In genomic region chr12:32568241-32568640, GRCh38 we compare ENCODE assay signal across 10 cellular contexts.
A peak's percentile ranks its signal among the peaks of the same experiment; 100 is the strongest.
DNase-seq lines count a peak whose midpoint lies in the region; ATAC-seq and TF ChIP-seq lines count a peak whose summit lies in the region.
"Had no signal": no experiment of that assay in that cellular context is flagged by ENCODE, and none has a peak within 500 bp of the region (broad histone marks: within the 10 kb centered on the region; RNA-seq: fewer than 3 reads in every experiment).

No MANE protein-coding gene starts in this region.

- no peaks in the 10 kb centered on the region for H3K9me2 ChIP-seq in HCT116 (ENCODE audit: insufficient read depth)

- peak; percentile 43 for DNase-seq in HCT116 (ENCODE audit: low read depth, low spot score)
- peak; percentile 58 to 88 for DNase-seq in SW 1271 (lab: John Stamatoyannopoulos, UW)
- DNase-seq in skeletal muscle cell (ENCODE audit: low read depth) = peak; percentile 60
- no peak for DNase-seq in aorta
- no peak for DNase-seq in GM19238 (ENCODE audit: insufficient read length, low spot score)
- DNase-seq: effector CD8-positive, alpha-beta T cell; NCI-H2171 had no signal

- H3K79me2 ChIP-seq in HCT116 (ENCODE audit: insufficient read depth, low read length) = no peaks in the 10 kb centered on the region

- WGBS in gastroesophageal sphincter (ENCODE audit: low coverage in 1 of 2), 2 donors = 11 to 29% methylated on average over 1 of the region's 1 CpG
- 36 to 37% methylated on average over 1 of the region's 1 CpG for WGBS in aorta, 2 donors

- TF ChIP-seq CTCF in HCT116 (IDR thresholded peaks at IDR 0.05 in 2 of 3, conservative IDR thresholded peaks at IDR 0.05 in 1 of 3; ENCODE audit: borderline replicate concordance in 1 of 3, insufficient read depth in 1 of 3, low read depth in 2 of 3, low read length in 2 of 3) (no peak), gastroesophageal sphincter (IDR thresholded peaks at IDR 0.05) (no peak)

- RAD21 ChIA-PET in HCT116 (lab: Charles Lee; ENCODE audit: low non-redundant PET in 1 of 2, low total read pairs in 2 of 2, uncharacterized antibody in 2 of 2, unreplicated experiment in 2 of 2) = no interaction called here

- H3K27ac ChIP-seq in HCT116 (ENCODE audit: low read depth, low read length) (no peak overlapping the region), gastroesophageal sphincter (peak overlapping the region in 3 of 4 donors; percentile 20 to 53 (median 35)), aorta (ENCODE audit: low read depth in 1 of 2, low read length in 2 of 2) (no peak overlapping the region)

- H3K27me3 ChIP-seq in HCT116 (ENCODE audit: insufficient read depth, low read length) (no peaks in the 10 kb centered on the region), gastroesophageal sphincter (no peaks in the 10 kb centered on the region), aorta (ENCODE audit: control insufficient read depth in 1 of 2, insufficient read depth in 2 of 2, low read length in 1 of 2) (no peaks in the 10 kb centered on the region)

- no peak for TF ChIP-seq RAD21 in HCT116 (IDR thresholded peaks at IDR 0.05; ENCODE audit: low read depth)

- no peak overlapping the region for H2AFZ ChIP-seq in HCT116 (ENCODE audit: low read depth, low read length, poor library complexity, severe bottlenecking)

- CTCF ChIA-PET in HCT116 (lab: Charles Lee) = no interaction called here

- H3K4me1 ChIP-seq in HCT116 (ENCODE audit: control insufficient read depth in 1 of 2, insufficient read depth in 2 of 2, low read length in 2 of 2) (peaks cover 0 to 28% of the 10 kb centered on the region in 2 experiments; a peak in 3 of 4 replicates), gastroesophageal sphincter (peaks cover 0 to 51% (median 11%) of the 10 kb centered on the region in 3 donors), aorta (ENCODE audit: control insufficient read depth in 1 of 2, insufficient read depth in 2 of 2, low read length in 2 of 2) (peaks cover 0 to 5% of the 10 kb centered on the region in 2 donors)

- POLR2A ChIA-PET in HCT116 (lab: Charles Lee) = no interaction called here

- H3K36me3 ChIP-seq in HCT116 (ENCODE audit: control insufficient read depth in 1 of 2, insufficient read depth in 2 of 2, low read length in 2 of 2) (no peaks in the 10 kb centered on the region), gastroesophageal sphincter (peaks cover 0 to 11% of the 10 kb centered on the region in 2 donors), aorta (ENCODE audit: control insufficient read depth in 1 of 2, insufficient read depth in 2 of 2, low read length in 1 of 2) (peaks cover 0 to 2% of the 10 kb centered on the region in 2 donors)

- H3K4me3 ChIP-seq in HCT116 (replicated peaks in 1 of 2; ENCODE audit: low read depth in 1 of 2, low read length in 2 of 2) = no peak overlapping the region
- no peak overlapping the region for H3K4me3 ChIP-seq in gastroesophageal sphincter
- H3K4me3 ChIP-seq in skeletal muscle cell (ENCODE audit: low read depth, low read length) = no peak overlapping the region
- H3K4me3 ChIP-seq in aorta (ENCODE audit: low read length in 2 of 2) = no peak overlapping the region

- H3K9me3 ChIP-seq in HCT116 (ENCODE audit: control insufficient read depth in 1 of 2, insufficient read depth in 1 of 2, low read depth in 1 of 2, low read length in 2 of 2) (no peaks in the 10 kb centered on the region), gastroesophageal sphincter (no peaks in the 10 kb centered on the region), aorta (ENCODE audit: control insufficient read depth, low read length) (no peaks in the 10 kb centered on the region)

- no peaks in the 10 kb centered on the region for H4K20me1 ChIP-seq in HCT116 (ENCODE audit: insufficient read depth)

- ATAC-seq in HCT116 (peak; percentile 52; the same call in 1 of the 2 replicates), gastroesophageal sphincter (peak; percentile 55), aorta (ENCODE audit: low FRiP score) (no peak), GM19395 (IDR thresholded peaks at IDR 0.05; ENCODE audit: unreplicated experiment) (no peak), HG03045 (IDR thresholded peaks at IDR 0.05; ENCODE audit: unreplicated experiment) (no peak)

- TF ChIP-seq POLR2A in HCT116 (IDR thresholded peaks at IDR 0.05; ENCODE audit: borderline replicate concordance, extremely low read depth, insufficient read depth, insufficient read length) = no peak
- no peak for TF ChIP-seq POLR2A in gastroesophageal sphincter (IDR thresholded peaks at IDR 0.05)

- H3K4me2 ChIP-seq in HCT116 (ENCODE audit: low read length) = peak overlapping the region; percentile 19

- H3K9ac ChIP-seq in HCT116 (ENCODE audit: low read length) = no peak overlapping the region

- BruUV-seq in HCT116 (replicated peaks; lab: Mats Ljungman, UMichigan) = no TSS peak

- TF ChIP-seq EP300 in gastroesophageal sphincter (IDR thresholded peaks at IDR 0.05) = no peak

- intact Hi-C loops in HCT116 (cut with micrococcal nuclease) = no loop called here
- intact Hi-C loops in aorta (cut with DNase I) = no loop called here

TF ChIP-seq in HCT116, 20 proteins besides CTCF, POLR2A, EP300 and RAD21 (continues in another document):
- TF ChIP-seq CBX3 (IDR thresholded peaks at IDR 0.05; ENCODE audit: low read depth) = peak; percentile 35; the same call in 1 of the 2 replicates
- TF ChIP-seq EZH2phosphoT487 (IDR thresholded peaks at IDR 0.05; ENCODE audit: borderline replicate concordance) = no peak
- TF ChIP-seq REST (IDR thresholded peaks at IDR 0.05; ENCODE audit: low read depth) = no peak
- TF ChIP-seq SRF (IDR thresholded peaks at IDR 0.05; ENCODE audit: low read depth) = no peak
- peak; percentile 47; the same call in 1 of the 2 replicates for TF ChIP-seq SP1 (IDR thresholded peaks at IDR 0.05; ENCODE audit: low read depth)
- TF ChIP-seq ZFX (IDR thresholded peaks at IDR 0.05) = no peak
- TF ChIP-seq TCF7L2 (IDR thresholded peaks at IDR 0.05; ENCODE audit: borderline replicate concordance, extremely low read depth, insufficient read depth, insufficient read length) = no peak
- TF ChIP-seq MAX (IDR thresholded peaks at IDR 0.05) = no peak
- TF ChIP-seq ZBTB33 (IDR thresholded peaks at IDR 0.05; ENCODE audit: extremely low read depth, insufficient replicate concordance, low read length) = no peak
- TF ChIP-seq EGR1 (IDR thresholded peaks at IDR 0.05; ENCODE audit: low read depth) = no peak
- peak; percentile 37; the same call in 1 of the 2 replicates for TF ChIP-seq CEBPB (IDR thresholded peaks at IDR 0.05; ENCODE audit: low read depth)
- TF ChIP-seq ELF1 (IDR thresholded peaks at IDR 0.05; ENCODE audit: borderline replicate concordance, low read depth) = no peak
- TF ChIP-seq EZH2 (IDR thresholded peaks at IDR 0.05) = no peak
- TF ChIP-seq FOSL1 (IDR thresholded peaks at IDR 0.05; ENCODE audit: low read depth) = peak; percentile 75
- TF ChIP-seq YY1 (IDR thresholded peaks at IDR 0.05; ENCODE audit: extremely low read depth, insufficient replicate concordance, low read depth, low read length) = no peak
- TF ChIP-seq ZNF274 (IDR thresholded peaks at IDR 0.05; ENCODE audit: low read depth, low read length) = no peak
- TF ChIP-seq POLR2AphosphoS5 (IDR thresholded peaks at IDR 0.05; ENCODE audit: low read depth, low read length) = no peak
- no peak for TF ChIP-seq SIN3A (IDR thresholded peaks at IDR 0.05; ENCODE audit: low read depth)
- TF ChIP-seq JUND (IDR thresholded peaks at IDR 0.05) = peak; percentile 67

Comparison
In these comparisons a context has a peak if more than half of its experiments do, and no peak if none do; other contexts are left out.
1. ATAC-seq: peak in HCT116 (single experiment) and gastroesophageal sphincter (single experiment); none in aorta (single experiment), GM19395 (single experiment) and HG03045 (single experiment).
2. DNase-seq: peak in HCT116 (single experiment), SW 1271 (2 of 2) and skeletal muscle cell (single experiment); none in aorta (0 of 2) and GM19238 (single experiment).
3. H3K27ac ChIP-seq: peak in gastroesophageal sphincter (3 of 4); none in HCT116 (single experiment) and aorta (0 of 2).